ENCODE assay signal across 2 cellular contexts in genomic region chr1:247387500-247387899, GRCh38.
TF ChIP-seq lines count a peak whose summit lies in the region.

No MANE protein-coding gene starts in this region.

TF ChIP-seq in SK-N-SH, 30 proteins besides CTCF, POLR2A, EP300 and RAD21:
- no peak for TF ChIP-seq FOXJ3 (CRISPR knock-in tag; IDR thresholded peaks at IDR 0.05)
- no peak for TF ChIP-seq MXI1 (IDR thresholded peaks at IDR 0.05; ENCODE audit: low read depth, low read length)
- TF ChIP-seq NRF1 (IDR thresholded peaks at IDR 0.05; ENCODE audit: low read depth, low read length), result no peak
- no peak for TF ChIP-seq MEF2A (IDR thresholded peaks at IDR 0.05; ENCODE audit: borderline replicate concordance, low read depth)
- TF ChIP-seq USF2 (IDR thresholded peaks at IDR 0.05; ENCODE audit: borderline replicate concordance, low read depth, low read length), result no peak
- TF ChIP-seq RCOR1 (IDR thresholded peaks at IDR 0.05; ENCODE audit: low read length), result no peak
- no peak for TF ChIP-seq RFX5 (IDR thresholded peaks at IDR 0.05; ENCODE audit: low read length)

TF ChIP-seq in HEK293T, 16 proteins besides CTCF, POLR2A, EP300 and RAD21:
- no peak for TF ChIP-seq FOXM1 (IDR thresholded peaks at IDR 0.05; ENCODE audit: borderline replicate concordance)
- TF ChIP-seq HDGF (IDR thresholded peaks at IDR 0.05; ENCODE audit: borderline replicate concordance), result no peak
TF ChIP-seq in HEK293T: peak in this region for 0.
